13 cellular contexts compared by ENCODE assay signal in genomic region chr17:7897090-7897489, GRCh38. TPM values are rescaled to one million over a fixed set of nuclear protein-coding genes. Genes with fewer than 3 reads are reported as not detected.
A peak's percentile ranks its signal among the peaks of the same experiment; 100 is the strongest.
DNase-seq lines count a peak whose midpoint lies in the region; TF ChIP-seq lines count a peak whose summit lies in the region.
"Had no signal": no experiment of that assay in that cellular context is flagged by ENCODE, and none has a peak within 500 bp of the region (broad histone marks: within the 10 kb centered on the region; RNA-seq: fewer than 3 reads in every experiment).

No MANE protein-coding gene starts in this region.

- H3K27me3 ChIP-seq in WERI-Rb-1 (ENCODE audit: insufficient read depth, low read depth, severe bottlenecking) (no peaks in the 10 kb centered on the region), uterus (no peaks in the 10 kb centered on the region)
- H3K27me3 ChIP-seq: cardiac muscle cell, gastroesophageal sphincter had no signal

- DNase-seq in activated naive CD4-positive, alpha-beta T cell treated with anti-CD3 and anti-CD28 coated beads, Interleukin-2, amount 10 ng/mL, durations not matched to agents 7 days and 5 days, result no peak
- no peak for DNase-seq in activated naive CD4-positive, alpha-beta T cell treated with anti-CD3 and anti-CD28 coated beads, Interleukin-2, amount 50 U/mL, for 16 hours
- no peak for DNase-seq in WERI-Rb-1
- DNase-seq in islet precursor cell, result peak; percentile 30
- DNase-seq in ureter (ENCODE audit: low spot score), result peak; percentile 34
- no peak for DNase-seq in uterus
- DNase-seq in glomerular visceral epithelial cell (ENCODE audit: extremely low spot score), result no peak
- no peak for DNase-seq in inferior parietal cortex (ENCODE audit: extremely low spot score)
- DNase-seq: activated CD4-positive, CD25-positive, alpha-beta regulatory T cell treated with anti-CD3 and anti-CD28 coated beads, Interleukin-2, amount 50 U/mL, for 72 hours; CD8-positive, alpha-beta memory T cell; stimulated activated CD4-positive, alpha-beta T cell treated with anti-CD3 and anti-CD28 coated beads, Interleukin-4, amount 100 ng/mL, for 1 hour had no signal

- H3K27ac ChIP-seq in WERI-Rb-1 (peak overlapping the region; percentile 16; the same call in 1 of the 2 replicates), uterus (no peak overlapping the region)
- H3K27ac ChIP-seq: cardiac muscle cell, gastroesophageal sphincter had no signal

- H3K27ac Mint-ChIP-seq in activated naive CD4-positive, alpha-beta T cell treated with anti-CD3 and anti-CD28 coated beads, Interleukin-2, amount 10 ng/mL, durations not matched to agents 7 days and 5 days, result peak overlapping the region; percentile 47

- peaks cover 4% of the 10 kb centered on the region for H3K4me1 Mint-ChIP-seq in activated naive CD4-positive, alpha-beta T cell treated with anti-CD3 and anti-CD28 coated beads, Interleukin-2, amount 10 ng/mL, durations not matched to agents 7 days and 5 days

- no peaks in the 10 kb centered on the region for H3K9me3 Mint-ChIP-seq in activated naive CD4-positive, alpha-beta T cell treated with anti-CD3 and anti-CD28 coated beads, Interleukin-2, amount 10 ng/mL, durations not matched to agents 7 days and 5 days
- H3K9me3 Mint-ChIP-seq: CD8-positive, alpha-beta memory T cell had no signal

- H3K4me3 Mint-ChIP-seq in activated naive CD4-positive, alpha-beta T cell treated with anti-CD3 and anti-CD28 coated beads, Interleukin-2, amount 10 ng/mL, durations not matched to agents 7 days and 5 days, result no peak overlapping the region
- H3K4me3 Mint-ChIP-seq: CD8-positive, alpha-beta memory T cell had no signal

- TF ChIP-seq POLR2A in uterus (IDR thresholded peaks at IDR 0.05), result no peak

- H3K36me3 ChIP-seq in WERI-Rb-1, result peaks cover 83% of the 10 kb centered on the region
- H3K36me3 ChIP-seq in uterus, result no peaks in the 10 kb centered on the region

- no peaks in the 10 kb centered on the region for H3K27me3 Mint-ChIP-seq in activated naive CD4-positive, alpha-beta T cell treated with anti-CD3 and anti-CD28 coated beads, Interleukin-2, amount 10 ng/mL, durations not matched to agents 7 days and 5 days
- H3K27me3 Mint-ChIP-seq: CD8-positive, alpha-beta memory T cell had no signal

- intact Hi-C loops in uterus (cut with DNase I; ENCODE audit: low total_unique reads), result no loop called here

- no peaks in the 10 kb centered on the region for H3K4me1 ChIP-seq in uterus

- H3K9me3 ChIP-seq in WERI-Rb-1 (ENCODE audit: severe bottlenecking) (no peaks in the 10 kb centered on the region), uterus (no peaks in the 10 kb centered on the region)
- H3K9me3 ChIP-seq: gastroesophageal sphincter had no signal

- TF ChIP-seq CTCF in WERI-Rb-1 (IDR thresholded peaks at IDR 0.05; ENCODE audit: low read depth, low read length), result no peak
- TF ChIP-seq CTCF in uterus (IDR thresholded peaks at IDR 0.05), result no peak

- no peak overlapping the region for H3K4me3 ChIP-seq in WERI-Rb-1 (ENCODE audit: low read depth, low read length)
- no peak overlapping the region for H3K4me3 ChIP-seq in uterus
- H3K4me3 ChIP-seq: cardiac muscle cell, gastroesophageal sphincter had no signal

- H3K36me3 Mint-ChIP-seq in activated naive CD4-positive, alpha-beta T cell treated with anti-CD3 and anti-CD28 coated beads, Interleukin-2, amount 10 ng/mL, durations not matched to agents 7 days and 5 days, result peaks cover 73% of the 10 kb centered on the region

- CTCF ChIA-PET in activated naive CD4-positive, alpha-beta T cell treated with anti-CD3 and anti-CD28 coated beads, Interleukin-2, amount 10 ng/mL, durations not matched to agents 7 days and 5 days (lab: Charles Lee), result interaction anchor here (0.6 to 4.9 kb wide), 4 partner anchors 14 to 100 kb away, joined by 3 to 38 read pairs (median 4); no protein-coding TSS in a partner anchor

RNA-seq across cellular contexts. Expression of gene CHD3, which starts 8.5 kb away (rescaled TPM):
- total RNA-seq in ureter (225 TPM), uterus (100 to 1,000 TPM in 3 of 4 donors, 10 to 100 TPM in 1; 81.0 to 165 (median 133) TPM)

RNA-seq across cellular contexts. Expression of gene RNF227, which starts 19.0 kb away (rescaled TPM):
- 2.5 TPM for total RNA-seq in ureter
- 1 to 10 TPM in 3 of 4 donors, under 1 TPM in 1; under 0.01 to 9.8 (median 5.3) TPM for total RNA-seq in uterus

RNA-seq across cellular contexts. Expression of gene KCNAB3, which starts 32.6 kb away (rescaled TPM):
- total RNA-seq in ureter, result 7.9 TPM
- 10 to 100 TPM in 2 of 4 donors, 1 to 10 TPM in 1, not detected in 1; 3.4 to 32.7 (median 19.5) TPM for total RNA-seq in uterus

RNA-seq across cellular contexts. Expression of gene TRAPPC1, which starts 34.7 kb away (rescaled TPM):
- total RNA-seq in ureter (166 TPM), uterus (10 to 100 TPM; 24.1 to 67.5 (median 27.8) TPM)

RNA-seq across cellular contexts. Expression of gene CNTROB, which starts 34.9 kb away (rescaled TPM):
- 25.6 TPM for total RNA-seq in ureter
- 10 to 100 TPM in 3 of 4 donors, 1 to 10 TPM in 1; 7.1 to 58.5 (median 26.1) TPM for total RNA-seq in uterus

Comparison
In these comparisons a context has a peak if more than half of its experiments do, and no peak if none do; other contexts are left out.
1. DNase-seq: peak in islet precursor cell (single experiment) and ureter (single experiment); none in activated naive CD4-positive, alpha-beta T cell treated with anti-CD3 and anti-CD28 coated beads, Interleukin-2, amount 10 ng/mL, durations not matched to agents 7 days and 5 days (single experiment), activated naive CD4-positive, alpha-beta T cell treated with anti-CD3 and anti-CD28 coated beads, Interleukin-2, amount 50 U/mL, for 16 hours (single experiment), WERI-Rb-1 (single experiment), uterus (0 of 2), glomerular visceral epithelial cell (single experiment) and inferior parietal cortex (single experiment).